In the genomic region with DNA sequence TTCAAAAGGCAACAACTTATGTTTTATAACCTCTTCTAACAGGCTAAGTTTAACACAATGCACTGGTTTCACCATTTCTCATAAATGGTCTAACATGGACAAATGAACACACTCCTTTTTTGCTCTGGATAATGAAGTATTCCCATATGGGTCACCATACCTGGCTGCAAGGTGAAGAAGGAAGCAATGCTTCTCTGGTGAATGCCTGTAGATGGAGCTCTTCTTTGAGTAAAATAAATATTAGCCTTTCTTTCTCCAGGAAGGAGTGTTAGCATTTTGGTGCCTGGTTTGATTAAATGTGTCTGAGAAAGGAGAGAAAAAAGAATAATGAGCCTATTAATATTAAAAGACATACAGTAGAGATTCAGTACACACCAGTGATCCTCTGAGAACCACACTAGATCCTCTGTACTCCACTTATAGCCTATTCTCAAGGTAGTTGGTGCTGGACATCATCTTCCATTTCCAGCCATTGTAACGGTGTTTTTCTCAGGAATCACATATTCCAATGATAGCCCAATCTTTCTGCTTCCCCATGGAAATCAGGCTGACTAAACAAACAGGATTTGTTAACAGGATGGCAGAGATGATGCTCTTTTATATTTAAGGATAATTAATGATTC, we compare ENCODE assay signal across 8 cellular contexts. TPM values are rescaled to one million over a fixed set of nuclear protein-coding genes. Genes with fewer than 3 reads are reported as not detected.
DNase-seq lines count a peak whose midpoint lies in the region; ATAC-seq, FAIRE-seq and TF ChIP-seq lines count a peak whose summit lies in the region.

No MANE protein-coding gene starts in this region.

- H3K27me3 ChIP-seq in foreskin keratinocyte (no peaks in the 10 kb centered on the region), colonic mucosa (no peaks in the 10 kb centered on the region)

- no peak overlapping the region for H3K4me3 Mint-ChIP-seq in activated naive CD8-positive, alpha-beta T cell treated with anti-CD3 and anti-CD28 coated beads, Interleukin-2, amount 50 U/mL, for 24 hours
- H3K4me3 Mint-ChIP-seq in T-helper 2 cell treated with Interferon-gamma antibody and Interleukin-4, amounts not matched to agents 5 μg/mL and 100 μg/mL, for 36 hours = no peak overlapping the region

- POLR2A ChIA-PET in AG04449 (lab: Yijun Ruan, JAX) = interaction anchor here (0.6 kb wide), 1 partner anchor 443 kb away, joined by 3 read pairs; no protein-coding TSS in a partner anchor

- H3K27ac Mint-ChIP-seq in activated naive CD8-positive, alpha-beta T cell treated with anti-CD3 and anti-CD28 coated beads, Interleukin-2, amount 50 U/mL, for 24 hours = no peak overlapping the region
- no peak overlapping the region for H3K27ac Mint-ChIP-seq in T-helper 2 cell treated with Interferon-gamma antibody and Interleukin-4, amounts not matched to agents 5 μg/mL and 100 μg/mL, for 36 hours

- peaks cover 30% of the 10 kb centered on the region for H3K36me3 Mint-ChIP-seq in activated naive CD8-positive, alpha-beta T cell treated with anti-CD3 and anti-CD28 coated beads, Interleukin-2, amount 50 U/mL, for 24 hours (ENCODE audit: low read depth)
- peaks cover 20% of the 10 kb centered on the region for H3K36me3 Mint-ChIP-seq in T-helper 2 cell treated with Interferon-gamma antibody and Interleukin-4, amounts not matched to agents 5 μg/mL and 100 μg/mL, for 36 hours (ENCODE audit: low read depth)

- H3K36me3 ChIP-seq in colonic mucosa = peaks cover 4% of the 10 kb centered on the region

- H3K27ac ChIP-seq in foreskin keratinocyte = no peak overlapping the region
- H3K27ac ChIP-seq in colonic mucosa = no peak overlapping the region

- peak; percentile 16 for FAIRE-seq in RCC 7860 (lab: Jason Lieb, UNC)

- no peak for ATAC-seq in foreskin keratinocyte
- ATAC-seq in activated naive CD8-positive, alpha-beta T cell treated with anti-CD3 and anti-CD28 coated beads, Interleukin-2, amount 50 U/mL, for 24 hours = no peak

- no peaks in the 10 kb centered on the region for H3K9me3 Mint-ChIP-seq in activated naive CD8-positive, alpha-beta T cell treated with anti-CD3 and anti-CD28 coated beads, Interleukin-2, amount 50 U/mL, for 24 hours
- no peaks in the 10 kb centered on the region for H3K9me3 Mint-ChIP-seq in T-helper 2 cell treated with Interferon-gamma antibody and Interleukin-4, amounts not matched to agents 5 μg/mL and 100 μg/mL, for 36 hours

- intact Hi-C loops in colonic mucosa (cut with DNase I) = loop anchor here (5.0 kb wide), 1 partner anchor 160 kb away; the partner anchor contains the start of gene PAFAH2

- H3K4me1 ChIP-seq in foreskin keratinocyte (peaks cover 10% of the 10 kb centered on the region), colonic mucosa (no peaks in the 10 kb centered on the region)

- H3K4me3 ChIP-seq in AG04449 (ENCODE audit: low read depth, low read length) = no peak overlapping the region
- no peak overlapping the region for H3K4me3 ChIP-seq in colonic mucosa

- no peak overlapping the region for H3K9ac ChIP-seq in colonic mucosa (ENCODE audit: low read depth in 2 of 2, low read length in 2 of 2)

- CTCF ChIA-PET in AG04449 (lab: Yijun Ruan, JAX) = interaction anchor here (1.0 to 1.5 kb wide), 9 partner anchors 8 to 307 kb away, joined by 3 to 7 read pairs (median 3); no protein-coding TSS in a partner anchor

- peak; percentile 27 for TF ChIP-seq CTCF in AG04449 (IDR thresholded peaks at IDR 0.05; ENCODE audit: insufficient read depth, low read length, missing control alignments)
- TF ChIP-seq CTCF in GM12872 (IDR thresholded peaks at IDR 0.05; ENCODE audit: insufficient read depth, low read depth, low read length) = peak; percentile 44
- peak; percentile 73 for TF ChIP-seq CTCF in foreskin keratinocyte (conservative IDR thresholded peaks at IDR 0.05)
- no peak for TF ChIP-seq CTCF in colonic mucosa (IDR thresholded peaks at IDR 0.05)

- no peaks in the 10 kb centered on the region for H3K4me1 Mint-ChIP-seq in activated naive CD8-positive, alpha-beta T cell treated with anti-CD3 and anti-CD28 coated beads, Interleukin-2, amount 50 U/mL, for 24 hours
- peaks cover 4% of the 10 kb centered on the region for H3K4me1 Mint-ChIP-seq in T-helper 2 cell treated with Interferon-gamma antibody and Interleukin-4, amounts not matched to agents 5 μg/mL and 100 μg/mL, for 36 hours (ENCODE audit: low read depth)

- H3K9me3 ChIP-seq in colonic mucosa = no peaks in the 10 kb centered on the region

- DNase-seq in AG04449 (ENCODE audit: low read depth, low spot score) (no peak), RCC 7860 (ENCODE audit: low spot score) (peak; percentile 14), foreskin keratinocyte (no peak), SK-N-DZ (ENCODE audit: low spot score) (no peak), colonic mucosa (no peak)
- no peak for DNase-seq in activated naive CD8-positive, alpha-beta T cell treated with anti-CD3 and anti-CD28 coated beads, Interleukin-2, amount 50 U/mL, for 24 hours
- no peak for DNase-seq in T-helper 2 cell treated with Interferon-gamma antibody and Interleukin-4, amounts not matched to agents 5 μg/mL and 100 μg/mL, for 36 hours (ENCODE audit: low spot score)

- H3K27me3 Mint-ChIP-seq in activated naive CD8-positive, alpha-beta T cell treated with anti-CD3 and anti-CD28 coated beads, Interleukin-2, amount 50 U/mL, for 24 hours = no peaks in the 10 kb centered on the region
- H3K27me3 Mint-ChIP-seq in T-helper 2 cell treated with Interferon-gamma antibody and Interleukin-4, amounts not matched to agents 5 μg/mL and 100 μg/mL, for 36 hours (ENCODE audit: low read depth) = no peaks in the 10 kb centered on the region

RNA-seq across cellular contexts. Expression of gene MTFR1L, which starts 17.6 kb away (rescaled TPM):
- 24.1 and 25.2 TPM in 2 replicates for total RNA-seq in foreskin keratinocyte
- 20.8 and 21.7 TPM in 2 replicates for polyA plus RNA-seq in foreskin keratinocyte
- polyA plus RNA-seq in SK-N-DZ (2014; cell fraction: cytosol; rRNA removed) = 41.3 and 45.7 TPM in 2 replicates
- 53.0 and 70.9 TPM in 2 replicates for polyA plus RNA-seq in SK-N-DZ (2014; cell fraction: nucleus; rRNA removed)
- 10 to 100 TPM; 36.3 to 48.6 TPM for total RNA-seq in colonic mucosa

RNA-seq across cellular contexts. Expression of gene AUNIP, which starts 21.9 kb away (rescaled TPM):
- 11.5 and 13.8 TPM in 2 replicates for total RNA-seq in foreskin keratinocyte
- polyA plus RNA-seq in foreskin keratinocyte = 8.1 and 9.7 TPM in 2 replicates
- polyA plus RNA-seq in SK-N-DZ (2014; cell fraction: cytosol; rRNA removed) = 10.5 and 13.3 TPM in 2 replicates
- 5.6 and 7.3 TPM in 2 replicates for polyA plus RNA-seq in SK-N-DZ (2014; cell fraction: nucleus; rRNA removed)
- 1 to 10 TPM; 1.2 to 4.8 TPM for total RNA-seq in colonic mucosa

RNA-seq across cellular contexts. Expression of gene SELENON, which starts 37.4 kb away (rescaled TPM):
- total RNA-seq in foreskin keratinocyte (52.7 and 53.3 TPM in 2 replicates), colonic mucosa (10 to 100 TPM; 39.6 to 43.3 TPM)
- polyA plus RNA-seq in foreskin keratinocyte = 55.2 and 63.1 TPM in 2 replicates
- 25.5 and 29.9 TPM in 2 replicates for polyA plus RNA-seq in SK-N-DZ (2014; cell fraction: cytosol; rRNA removed)
- polyA plus RNA-seq in SK-N-DZ (2014; cell fraction: nucleus; rRNA removed) = 13.7 and 16.4 TPM in 2 replicates

RNA-seq across cellular contexts. Expression of gene PAQR7, which starts 38.1 kb away (rescaled TPM):
- total RNA-seq in foreskin keratinocyte (13.9 and 14.6 TPM in 2 replicates), colonic mucosa (1 to 10 TPM; 2.5 to 3.4 TPM)
- polyA plus RNA-seq in foreskin keratinocyte = 12.1 and 12.2 TPM in 2 replicates
- 7.2 and 7.7 TPM in 2 replicates for polyA plus RNA-seq in SK-N-DZ (2014; cell fraction: cytosol; rRNA removed)
- polyA plus RNA-seq in SK-N-DZ (2014; cell fraction: nucleus; rRNA removed) = 4.5 and 5.5 TPM in 2 replicates
